Comparison of ENCODE assay signal across 17 cellular contexts in the genomic region with DNA sequence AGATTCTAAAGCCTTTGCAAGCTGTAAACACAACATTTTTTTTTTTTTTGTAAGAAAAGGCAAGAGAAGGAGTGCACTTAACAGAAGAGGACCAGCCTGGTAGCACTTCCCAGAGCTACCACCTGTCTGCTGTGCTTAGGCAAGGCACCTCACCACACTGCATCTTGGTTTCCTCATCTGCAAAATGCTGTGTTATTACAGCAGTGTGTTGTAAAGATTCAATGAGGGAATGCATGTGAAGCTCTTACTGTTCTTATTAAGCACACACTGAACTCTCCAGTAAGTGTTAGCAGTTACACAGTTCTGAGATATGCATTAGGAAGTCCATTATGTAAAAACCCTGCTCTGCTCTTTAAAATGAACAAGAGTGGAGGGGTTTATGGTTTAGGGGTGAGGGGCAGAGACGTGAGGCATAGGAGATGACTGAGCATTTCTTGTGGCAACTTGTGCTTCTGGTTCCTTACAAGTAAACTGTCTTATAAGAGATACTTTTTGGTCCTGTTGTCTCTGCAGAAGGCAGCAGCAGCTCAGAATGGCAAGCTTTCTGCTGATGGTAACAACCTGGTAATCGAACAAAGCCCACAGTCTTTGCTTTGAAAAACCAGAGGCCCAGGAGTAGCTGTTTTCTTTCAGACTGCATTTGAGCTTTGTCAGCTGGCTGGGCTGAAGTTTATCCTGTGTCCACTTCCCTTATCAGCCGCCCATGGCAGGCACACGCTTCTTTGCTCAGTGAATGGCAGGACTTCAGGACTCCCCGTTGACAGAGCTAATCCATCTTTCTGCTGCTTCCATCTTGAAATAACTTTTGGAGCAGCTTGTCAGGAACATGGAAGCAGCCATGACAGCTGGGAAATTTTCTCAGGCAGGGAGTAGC.
DNase-seq lines count a peak whose midpoint lies in the region; FAIRE-seq and TF ChIP-seq lines count a peak whose summit lies in the region.
"Had no signal": no experiment of that assay in that cellular context is flagged by ENCODE, and none has a peak within 500 bp of the region (broad histone marks: within the 10 kb centered on the region; RNA-seq: fewer than 3 reads in every experiment).

No MANE protein-coding gene starts in this region.

- H3K4me3 ChIP-seq in HUES6 (ENCODE audit: low read depth, low read length) (no peak overlapping the region), bronchial epithelial cell (ENCODE audit: low read depth, low read length) (no peak overlapping the region), hepatocyte (no peak overlapping the region), skeletal muscle satellite cell (ENCODE audit: low read length) (no peak overlapping the region), suprapubic skin (no peak overlapping the region)
- H3K4me3 ChIP-seq: HAP-1 had no signal

- FAIRE-seq in bronchial epithelial cell (lab: Jason Lieb, UNC) = peak; percentile 72

- TF ChIP-seq CTCF in bronchial epithelial cell (IDR thresholded peaks at IDR 0.05; ENCODE audit: insufficient read depth, low read length, severe bottlenecking) (no peak), hepatocyte (IDR thresholded peaks at IDR 0.05; ENCODE audit: poor library complexity) (no peak), suprapubic skin (IDR thresholded peaks at IDR 0.05) (no peak)

- H3K36me3 ChIP-seq in HUES6 (ENCODE audit: control insufficient read depth, insufficient read depth, low read length) (no peaks in the 10 kb centered on the region), bronchial epithelial cell (ENCODE audit: control insufficient read depth, insufficient read depth, low read length) (no peaks in the 10 kb centered on the region), hepatocyte (replicated peaks; ENCODE audit: insufficient read depth, low read depth) (no peaks in the 10 kb centered on the region), skeletal muscle satellite cell (ENCODE audit: insufficient read depth, low read length) (no peaks in the 10 kb centered on the region), suprapubic skin (no peaks in the 10 kb centered on the region)
- H3K36me3 ChIP-seq: HAP-1 had no signal

- no peaks in the 10 kb centered on the region for H3K27me3 ChIP-seq in HUES6 (ENCODE audit: control insufficient read depth, insufficient read depth, low read length)
- no peaks in the 10 kb centered on the region for H3K27me3 ChIP-seq in bronchial epithelial cell (ENCODE audit: control insufficient read depth, insufficient read depth, low read length)
- H3K27me3 ChIP-seq in hepatocyte = peaks cover 6% of the 10 kb centered on the region
- H3K27me3 ChIP-seq in skeletal muscle satellite cell (ENCODE audit: control insufficient read depth, insufficient read depth, low read length) = no peaks in the 10 kb centered on the region
- no peaks in the 10 kb centered on the region for H3K27me3 ChIP-seq in suprapubic skin

- no peak for TF ChIP-seq EP300 in suprapubic skin (IDR thresholded peaks at IDR 0.05)

- DNase-seq in bronchial epithelial cell (ENCODE audit: low read depth) (peak; percentile 55), hepatocyte (ENCODE audit: low spot score) (peak; percentile 36), NCI-H1930 (lab: John Stamatoyannopoulos, UW) (no peak), suprapubic skin (ENCODE audit: low spot score in 2 of 2) (no peak), T1000 (lab: John Stamatoyannopoulos, UW) (no peak), ecto neural progenitor cell (ENCODE audit: low spot score) (no peak)
- DNase-seq: activated CD4-positive, alpha-beta T cell treated with anti-CD3 and anti-CD28 coated beads, Interleukin-2, amount 50 U/mL, for 1 hour; activated T-cell treated with anti-CD3 and anti-CD28 coated beads, Interleukin-2, amount 50 U/mL, for 72 hours; amygdala; DMS 273 treated with DMSO at 0.1 percent for 48 hours; effector CD8-positive, alpha-beta T cell; left colon; NCI-H187; stimulated activated CD4-positive, alpha-beta T cell treated with anti-CD3 and anti-CD28 coated beads, Interleukin-12 subunit alpha, Interleukin-12 subunit beta, amount 100 ng/mL, for 4 hours had no signal

- no peak overlapping the region for H2AFZ ChIP-seq in hepatocyte

- no peak for TF ChIP-seq POLR2A in suprapubic skin (IDR thresholded peaks at IDR 0.05)

- H3K9me3 ChIP-seq in HUES6 (ENCODE audit: control insufficient read depth, insufficient read depth, low read depth, low read length) = no peaks in the 10 kb centered on the region
- no peaks in the 10 kb centered on the region for H3K9me3 ChIP-seq in hepatocyte (ENCODE audit: low read depth)
- no peaks in the 10 kb centered on the region for H3K9me3 ChIP-seq in skeletal muscle satellite cell (replicated peaks; ENCODE audit: low read length)
- H3K9me3 ChIP-seq in suprapubic skin = no peaks in the 10 kb centered on the region
- H3K9me3 ChIP-seq: HAP-1 had no signal

- peak overlapping the region; percentile 68; the same call in 1 of the 2 replicates for H3K27ac ChIP-seq in HUES6 (ENCODE audit: low read depth, low read length)
- peak overlapping the region; percentile 4 for H3K27ac ChIP-seq in hepatocyte
- H3K27ac ChIP-seq in suprapubic skin = no peak overlapping the region

- 26% methylated on average over 5 of the region's 5 CpGs for WGBS in hepatocyte (ENCODE audit: low lambda C conversion rate, missing lambda C conversion rate)
- 94% methylated on average over 5 of the region's 5 CpGs for WGBS in suprapubic skin

- H3K9ac ChIP-seq in HUES6 (ENCODE audit: low read length) = peak overlapping the region; percentile 79
- peak overlapping the region; percentile 10 for H3K9ac ChIP-seq in skeletal muscle satellite cell (ENCODE audit: low read depth, low read length)

- H3K4me1 ChIP-seq in HUES6 (ENCODE audit: control insufficient read depth, insufficient read depth, low read length) (peaks cover 23% of the 10 kb centered on the region), hepatocyte (ENCODE audit: insufficient read depth) (peaks cover 16% of the 10 kb centered on the region), skeletal muscle satellite cell (ENCODE audit: control insufficient read depth, insufficient read depth, low read length) (peaks cover 39% of the 10 kb centered on the region), suprapubic skin (no peaks in the 10 kb centered on the region)
- H3K4me1 ChIP-seq: HAP-1 had no signal

- H3K79me2 ChIP-seq in hepatocyte = no peaks in the 10 kb centered on the region

- no peaks in the 10 kb centered on the region for H4K20me1 ChIP-seq in hepatocyte (ENCODE audit: insufficient read depth, poor library complexity, severe bottlenecking)

- no peak overlapping the region for H3K4me2 ChIP-seq in hepatocyte
- no peak overlapping the region for H3K4me2 ChIP-seq in skeletal muscle satellite cell (ENCODE audit: low read length)

- H3K9me2 ChIP-seq in hepatocyte (replicated peaks; ENCODE audit: insufficient read depth) = no peaks in the 10 kb centered on the region

Comparison
In these comparisons a context has a peak if more than half of its experiments do, and no peak if none do; other contexts are left out.
1. DNase-seq: peak in bronchial epithelial cell (single experiment) and hepatocyte (single experiment); none in NCI-H1930 (0 of 2), suprapubic skin (0 of 2), T1000 (single experiment) and ecto neural progenitor cell (single experiment).